ENCODE assay signal across 11 cellular contexts in genomic region chr9:3809724-3810123, GRCh38.
A peak's percentile ranks its signal among the peaks of the same experiment; 100 is the strongest.
DNase-seq lines count a peak whose midpoint lies in the region; ATAC-seq and TF ChIP-seq lines count a peak whose summit lies in the region.
"Had no signal": no experiment of that assay in that cellular context is flagged by ENCODE, and none has a peak within 500 bp of the region (broad histone marks: within the 10 kb centered on the region; RNA-seq: fewer than 3 reads in every experiment).

No MANE protein-coding gene starts in this region.

- H3K36me3 ChIP-seq in SJCRH30 (no peaks in the 10 kb centered on the region), right lobe of liver (no peaks in the 10 kb centered on the region)
- H3K36me3 ChIP-seq: ascending aorta had no signal

- peak; percentile 64 for ATAC-seq in GM19372 (IDR thresholded peaks at IDR 0.05; ENCODE audit: low read depth, unreplicated experiment)
- ATAC-seq in HG03175 (IDR thresholded peaks at IDR 0.05; ENCODE audit: unreplicated experiment), result peak; percentile 98
- no peak for ATAC-seq in right lobe of liver
- ATAC-seq: K562 had no signal

- no peak for TF ChIP-seq CTCF in right lobe of liver (IDR thresholded peaks at IDR 0.05)

- H3K4me1 ChIP-seq in SJCRH30 (no peaks in the 10 kb centered on the region), right lobe of liver (no peaks in the 10 kb centered on the region)
- H3K4me1 ChIP-seq: ascending aorta had no signal

- H3K4me3 ChIP-seq in SJCRH30 (no peak overlapping the region), right lobe of liver (no peak overlapping the region)
- H3K4me3 ChIP-seq: ascending aorta, K562 had no signal

- H3K9me3 ChIP-seq in SJCRH30 (replicated peaks), result no peaks in the 10 kb centered on the region
- H3K9me3 ChIP-seq in right lobe of liver, result no peaks in the 10 kb centered on the region
- H3K9me3 ChIP-seq: ascending aorta had no signal

- H3K27me3 ChIP-seq in SJCRH30 (no peaks in the 10 kb centered on the region), right lobe of liver (no peaks in the 10 kb centered on the region)
- H3K27me3 ChIP-seq: ascending aorta had no signal

- intact Hi-C loops in right lobe of liver (cut with DNase I), result no loop called here

- no peak for TF ChIP-seq POLR2A in right lobe of liver (IDR thresholded peaks at IDR 0.05)

- no peak overlapping the region for H3K27ac ChIP-seq in SJCRH30
- H3K27ac ChIP-seq in right lobe of liver, result no peak overlapping the region
- H3K27ac ChIP-seq: ascending aorta had no signal

- DNase-seq in A172 (ENCODE audit: low spot score) (peak; percentile 92), SJCRH30 (peak; percentile 12 to 14), NCI-H2227 (lab: John Stamatoyannopoulos, UW; ENCODE audit: unreplicated experiment) (no peak), right lobe of liver (no peak), NCI-H2081 (lab: John Stamatoyannopoulos, UW) (no peak), NCI-H345 (lab: John Stamatoyannopoulos, UW) (no peak)
- DNase-seq: activated CD4-positive, alpha-beta T cell treated with anti-CD3 and anti-CD28 coated beads, Interleukin-2, amount 50 U/mL, for 1 hour had no signal

Comparison
In these comparisons a context has a peak if more than half of its experiments do, and no peak if none do; other contexts are left out.
1. DNase-seq: peak in A172 (single experiment) and SJCRH30 (2 of 2); none in NCI-H2227 (single experiment), right lobe of liver (0 of 3), NCI-H2081 (0 of 2) and NCI-H345 (single experiment).
2. ATAC-seq: peak in GM19372 (single experiment) and HG03175 (single experiment); none in right lobe of liver (0 of 4).